ENCODE assay signal across 8 cellular contexts in genomic region chr1:71046891-71047634, GRCh38. TPM values are rescaled to one million over a fixed set of nuclear protein-coding genes. Genes with fewer than 3 reads are reported as not detected.
DNase-seq lines count a peak whose midpoint lies in the region; ATAC-seq and TF ChIP-seq lines count a peak whose summit lies in the region.

No MANE protein-coding gene starts in this region.

- DNase-seq in CD14-positive monocyte (ENCODE audit: low spot score) (no peak), fibroblast of lung (ENCODE audit: low read depth in 2 of 2) (no peak), substantia nigra (lab: John Stamatoyannopoulos, UW) (no peak)
- peak; percentile 33 for DNase-seq in activated CD4-positive, CD25-positive, alpha-beta regulatory T cell treated with anti-CD3 and anti-CD28 coated beads, Interleukin-2, amount 50 U/mL, for 72 hours
- DNase-seq in stimulated activated naive CD4-positive, alpha-beta T cell treated with Interleukin-2 at 50 U/mL for 16 hours (lab: John Stamatoyannopoulos, UW) = no peak

- H2AFZ ChIP-seq in fibroblast of lung (ENCODE audit: low read length) = peak overlapping the region; percentile 93

- H3K36me3 Mint-ChIP-seq in CD14-positive monocyte = peaks cover 5 to 6% of the 10 kb centered on the region in 2 donors
- H3K36me3 Mint-ChIP-seq in nephron (ENCODE audit: low read depth) = no peaks in the 10 kb centered on the region

- no peaks in the 10 kb centered on the region for H4K20me1 ChIP-seq in fibroblast of lung (ENCODE audit: control insufficient read depth, extremely low read depth, insufficient read depth, low read length)

- H3K9ac ChIP-seq in fibroblast of lung (ENCODE audit: insufficient read depth, low read length) = peak overlapping the region; percentile 2

- peak overlapping the region; percentile 38 to 59 (median 51) for H3K4me3 ChIP-seq in fibroblast of lung (replicated peaks in 1 of 4; ENCODE audit: control extremely low read depth in 1 of 4, insufficient read depth in 1 of 4, low read depth in 3 of 4, low read length in 4 of 4)

- H3K9me3 Mint-ChIP-seq in CD14-positive monocyte (peaks cover 0 to 13% (median 7%) of the 10 kb centered on the region in 7 donors), nephron (no peaks in the 10 kb centered on the region)

- H3K9me3 ChIP-seq in fibroblast of lung (ENCODE audit: control insufficient read depth, insufficient read depth, low read depth, low read length) = no peaks in the 10 kb centered on the region

- H3K79me2 ChIP-seq in fibroblast of lung (ENCODE audit: control insufficient read depth, insufficient read depth, low read length) = no peaks in the 10 kb centered on the region

- H3K27me3 Mint-ChIP-seq in CD14-positive monocyte (ENCODE audit: low read depth in 3 of 3) (peaks cover 41 to 59% (median 46%) of the 10 kb centered on the region in 3 donors), nephron (ENCODE audit: low read depth) (peaks cover 53% of the 10 kb centered on the region)

- TF ChIP-seq CTCF in CD14-positive monocyte (IDR thresholded peaks at IDR 0.05) (no peak), fibroblast of lung (conservative IDR thresholded peaks at IDR 0.05 in 1 of 2, IDR thresholded peaks at IDR 0.05 in 1 of 2; ENCODE audit: low read depth in 1 of 2, low read length in 2 of 2) (no peak), nephron (IDR thresholded peaks at IDR 0.05; ENCODE audit: unreplicated experiment in 3 of 3) (no peak)

- intact Hi-C loops in CD14-positive monocyte (cut with micrococcal nuclease) = loop anchor here (2.0 to 5.0 kb wide), 2 partner anchors 360 to 366 kb away; no protein-coding TSS in a partner anchor

- no peaks in the 10 kb centered on the region for H3K4me1 ChIP-seq in fibroblast of lung (ENCODE audit: control insufficient read depth, extremely low read depth, insufficient read depth, low read length)

- H3K36me3 ChIP-seq in fibroblast of lung (ENCODE audit: control insufficient read depth, insufficient read depth, low read length) = no peaks in the 10 kb centered on the region

- H3K27ac ChIP-seq in fibroblast of lung (ENCODE audit: insufficient read depth, low read length) (no peak overlapping the region), substantia nigra (ENCODE audit: low read depth, low read length, poor library complexity, severe bottlenecking) (no peak overlapping the region)

- H3K4me3 Mint-ChIP-seq in CD14-positive monocyte (peak overlapping the region; percentile 84 to 94), nephron (peak overlapping the region; percentile 81 to 83 (median 82))

- peak; percentile 29 for ATAC-seq in GM21786 (IDR thresholded peaks at IDR 0.05; ENCODE audit: unreplicated experiment)
- ATAC-seq in HG03378 (IDR thresholded peaks at IDR 0.05; ENCODE audit: unreplicated experiment) = no peak

- H3K4me1 Mint-ChIP-seq in CD14-positive monocyte = peaks cover 22% of the 10 kb centered on the region
- peaks cover 3% of the 10 kb centered on the region for H3K4me1 Mint-ChIP-seq in nephron

- H3K27ac Mint-ChIP-seq in CD14-positive monocyte (peak overlapping the region in 1 of 7 donors; percentile 80), nephron (no peak overlapping the region)

- peaks cover 21% of the 10 kb centered on the region for H3K27me3 ChIP-seq in fibroblast of lung (ENCODE audit: control insufficient read depth, insufficient read depth, low read length)

- H3K4me2 ChIP-seq in fibroblast of lung (ENCODE audit: extremely low read depth, insufficient read depth, low read length) = peak overlapping the region; percentile 88

RNA-seq across cellular contexts. Expression of gene PTGER3, which starts 0.6 kb away (rescaled TPM):
- polyA plus RNA-seq in CD14-positive monocyte (under 1 TPM in 1 of 2 donors, not detected in 1; 0.29 TPM), fibroblast of lung (0.89 and 1.6 TPM in 2 replicates)
- total RNA-seq in fibroblast of lung = 0.51 and 1.5 TPM in 2 replicates
- polyA plus RNA-seq in fibroblast of lung (2012) = 0.98 and 1.8 TPM in 2 replicates
- 0.48 and 0.63 TPM in 2 replicates for polyA minus RNA-seq in fibroblast of lung (ENCODE audit: low replicate concordance)

RNA-seq across cellular contexts. Expression of gene ZRANB2, which starts 33.8 kb away (rescaled TPM):
- polyA plus RNA-seq in CD14-positive monocyte (10 to 100 TPM; 21.3 to 22.9 TPM), fibroblast of lung (70.3 and 86.7 TPM in 2 replicates)
- total RNA-seq in fibroblast of lung = 27.2 and 40.8 TPM in 2 replicates
- polyA plus RNA-seq in fibroblast of lung (2012) = 49.3 and 57.0 TPM in 2 replicates
- polyA minus RNA-seq in fibroblast of lung (ENCODE audit: low replicate concordance) = 9.9 and 11.5 TPM in 2 replicates
